Comparison of ENCODE assay signal across 12 cellular contexts in genomic region chr21:45992311-45993209, GRCh38. TPM values are rescaled to one million over a fixed set of nuclear protein-coding genes. Genes with fewer than 3 reads are reported as not detected.
DNase-seq lines count a peak whose midpoint lies in the region; ATAC-seq and TF ChIP-seq lines count a peak whose summit lies in the region.
"Had no signal": no experiment of that assay in that cellular context is flagged by ENCODE, and none has a peak within 500 bp of the region (broad histone marks: within the 10 kb centered on the region; RNA-seq: fewer than 3 reads in every experiment).

No MANE protein-coding gene starts in this region.

- H3K36me3 ChIP-seq in WERI-Rb-1 (0 out of 2 replicates have a peak, but pooled peaks cover 4% of the 10 kb centered on the region), left ventricle myocardium inferior (peaks cover 81% of the 10 kb centered on the region), gastrocnemius medialis (peaks cover 0 to 5% of the 10 kb centered on the region in 2 donors)

- H3K4me3 Mint-ChIP-seq in CD14-positive monocyte = no peak overlapping the region

- no peak overlapping the region for H3K27ac Mint-ChIP-seq in CD14-positive monocyte

- peak; percentile 37 for DNase-seq in CD14-positive monocyte (ENCODE audit: low spot score)
- peak; percentile 8 for DNase-seq in WERI-Rb-1
- DNase-seq in left ventricle myocardium inferior = peak; percentile 24
- DNase-seq in gastrocnemius medialis = peak in 1 of 2 donors; percentile 13
- DNase-seq in NCI-H748 treated with DMSO at 0.1 percent for 48 hours (lab: John Stamatoyannopoulos, UW) = no peak
- DNase-seq in activated naive CD4-positive, alpha-beta T cell (lab: John Stamatoyannopoulos, UW) = no peak
- DNase-seq: activated CD4-positive, CD25-positive, alpha-beta regulatory T cell; DMS 273 treated with DMSO at 0.1 percent for 48 hours; NCI-H510A; stimulated activated CD4-positive, alpha-beta T cell treated with anti-CD3 and anti-CD28 coated beads, Interleukin-1b, Interleukin-23, amount 100 ng/mL, for 48 hours had no signal

- H3K4me3 ChIP-seq in WERI-Rb-1 (ENCODE audit: low read depth, low read length) (no peak overlapping the region), left ventricle myocardium inferior (no peak overlapping the region), gastrocnemius medialis (no peak overlapping the region)

- H3K27me3 ChIP-seq in WERI-Rb-1 (ENCODE audit: insufficient read depth, low read depth, severe bottlenecking) (no peaks in the 10 kb centered on the region), left ventricle myocardium inferior (ENCODE audit: low read depth) (no peaks in the 10 kb centered on the region), gastrocnemius medialis (no peaks in the 10 kb centered on the region)

- no peak for TF ChIP-seq POLR2A in gastrocnemius medialis (IDR thresholded peaks at IDR 0.05)

- in situ Hi-C loops in gastrocnemius medialis (cut with MboI; ENCODE audit: low sequenced_read_pairs in 4 of 4) = no loop called here

- intact Hi-C loops in CD14-positive monocyte (cut with micrococcal nuclease) = no loop called here
- intact Hi-C loops in left ventricle myocardium inferior (cut with micrococcal nuclease) = no loop called here
- intact Hi-C loops in gastrocnemius medialis (cut with DNase I; ENCODE audit: low total_unique reads) = no loop called here

- no peaks in the 10 kb centered on the region for H3K9me3 Mint-ChIP-seq in CD14-positive monocyte

- H3K4me1 ChIP-seq in left ventricle myocardium inferior (peaks cover 25% of the 10 kb centered on the region), gastrocnemius medialis (no peaks in the 10 kb centered on the region)

- H3K36me3 Mint-ChIP-seq in CD14-positive monocyte = no peaks in the 10 kb centered on the region

- ATAC-seq in gastrocnemius medialis (no peak), HG02885 (IDR thresholded peaks at IDR 0.05; ENCODE audit: poor library complexity, unreplicated experiment) (no peak), GM19324 (IDR thresholded peaks at IDR 0.05; ENCODE audit: low FRiP score, unreplicated experiment) (no peak)

- H3K4me1 Mint-ChIP-seq in CD14-positive monocyte = no peaks in the 10 kb centered on the region

- H3K9me3 ChIP-seq in WERI-Rb-1 (ENCODE audit: severe bottlenecking) (no peaks in the 10 kb centered on the region), left ventricle myocardium inferior (replicated peaks) (no peaks in the 10 kb centered on the region), gastrocnemius medialis (no peaks in the 10 kb centered on the region)

- peaks cover 0 to 3% (median 0%) of the 10 kb centered on the region in 3 donors for H3K27me3 Mint-ChIP-seq in CD14-positive monocyte (ENCODE audit: low read depth in 3 of 3)

- no peak overlapping the region for H3K27ac ChIP-seq in WERI-Rb-1
- H3K27ac ChIP-seq in left ventricle myocardium inferior (replicated peaks) = peak overlapping the region; percentile 67
- peak overlapping the region; percentile 44 to 60 (median 54) for H3K27ac ChIP-seq in gastrocnemius medialis

- no peak for TF ChIP-seq CTCF in CD14-positive monocyte (IDR thresholded peaks at IDR 0.05)
- TF ChIP-seq CTCF in WERI-Rb-1 (IDR thresholded peaks at IDR 0.05; ENCODE audit: low read depth, low read length) = no peak
- no peak for TF ChIP-seq CTCF in left ventricle myocardium inferior (IDR thresholded peaks at IDR 0.05; ENCODE audit: borderline replicate concordance)
- no peak for TF ChIP-seq CTCF in gastrocnemius medialis (IDR thresholded peaks at IDR 0.05 in 4 of 5, conservative IDR thresholded peaks at IDR 0.05 in 1 of 5)

RNA-seq across cellular contexts. Expression of gene COL6A1, which starts 11.0 kb away (rescaled TPM):
- under 1 TPM; 0.08 to 0.10 TPM for polyA plus RNA-seq in CD14-positive monocyte
- total RNA-seq in left ventricle myocardium inferior (154 TPM), gastrocnemius medialis (10 to 100 TPM; 50.5 to 97.8 (median 73.3) TPM)

Comparison
In these comparisons a context has a peak if more than half of its experiments do, and no peak if none do; other contexts are left out.
1. DNase-seq: peak in CD14-positive monocyte (single experiment), WERI-Rb-1 (single experiment) and left ventricle myocardium inferior (single experiment); none in NCI-H748 treated with DMSO at 0.1 percent for 48 hours (single experiment) and activated naive CD4-positive, alpha-beta T cell (0 of 4).